In genomic region chr1:195238313-195238712, GRCh38 we compare ENCODE assay signal across 17 cellular contexts.
DNase-seq lines count a peak whose midpoint lies in the region; ATAC-seq and TF ChIP-seq lines count a peak whose summit lies in the region.
"Had no signal": no experiment of that assay in that cellular context is flagged by ENCODE, and none has a peak within 500 bp of the region (broad histone marks: within the 10 kb centered on the region; RNA-seq: fewer than 3 reads in every experiment).

No MANE protein-coding gene starts in this region.

- H3K18ac ChIP-seq in IMR-90 (ENCODE audit: low read depth, low read length) = no peak overlapping the region
- H3K18ac ChIP-seq in neuronal stem cell (ENCODE audit: low read length) = peak overlapping the region; percentile 27

- no peaks in the 10 kb centered on the region for H3K9me2 ChIP-seq in Karpas-422 (replicated peaks; ENCODE audit: insufficient read depth, low read length)

- no peaks in the 10 kb centered on the region for H3K36me3 Mint-ChIP-seq in stimulated activated memory B cell treated with anti-CD40 and anti-IgM and Interleukin-4, amounts not matched to agents 10 μg/mL and 1 μg/mL and 100 μg/mL, for 72 hours
- H3K36me3 Mint-ChIP-seq in type B pancreatic cell = no peaks in the 10 kb centered on the region
- H3K36me3 Mint-ChIP-seq: CD4-positive, alpha-beta memory T cell had no signal

- H3K56ac ChIP-seq in IMR-90 (ENCODE audit: extremely low read depth, insufficient read depth, low read length) = no peak overlapping the region

- H2BK120ac ChIP-seq in IMR-90 (ENCODE audit: low read depth, low read length) (no peak overlapping the region), neuronal stem cell (ENCODE audit: low read depth, low read length) (no peak overlapping the region)

- H3K4me2 ChIP-seq in IMR-90 (ENCODE audit: low read depth, low read length) (no peak overlapping the region), neuronal stem cell (ENCODE audit: insufficient read depth, low read length, poor library complexity, severe bottlenecking) (no peak overlapping the region), Karpas-422 (ENCODE audit: low read depth, low read length, poor library complexity, severe bottlenecking) (no peak overlapping the region)

- TF ChIP-seq CTCF in IMR-90 (conservative IDR thresholded peaks at IDR 0.05; ENCODE audit: low read depth, low read length) (no peak), type B pancreatic cell (conservative IDR thresholded peaks at IDR 0.05) (no peak)

- no peaks in the 10 kb centered on the region for H3K27me3 ChIP-seq in IMR-90 (ENCODE audit: control insufficient read depth, insufficient read depth, low read length)
- no peaks in the 10 kb centered on the region for H3K27me3 ChIP-seq in neuronal stem cell (ENCODE audit: control insufficient read depth in 3 of 3, insufficient read depth in 3 of 3, low read depth in 1 of 3, low read length in 3 of 3)
- no peaks in the 10 kb centered on the region for H3K27me3 ChIP-seq in Karpas-422 (ENCODE audit: low read length)

- intact Hi-C loops in IMR-90 (cut with micrococcal nuclease) = no loop called here

- H4K8ac ChIP-seq in IMR-90 (ENCODE audit: low read depth in 2 of 2, low read length in 2 of 2) = no peak overlapping the region
- peak overlapping the region; percentile 86 for H4K8ac ChIP-seq in neuronal stem cell (ENCODE audit: low read depth, low read length)

- H2AK5ac ChIP-seq in IMR-90 (ENCODE audit: low read depth, low read length) = no peak overlapping the region
- H2AK5ac ChIP-seq in neuronal stem cell (ENCODE audit: low read depth, low read length) = peak overlapping the region; percentile 75

- H2BK20ac ChIP-seq in IMR-90 (ENCODE audit: low read depth, low read length) = no peak overlapping the region

- CTCF ChIA-PET in IMR-90 (lab: Yijun Ruan, JAX) = no interaction called here

- no peak overlapping the region for H3K4me3 Mint-ChIP-seq in stimulated activated memory B cell treated with anti-CD40 and anti-IgM and Interleukin-4, amounts not matched to agents 10 μg/mL and 1 μg/mL and 100 μg/mL, for 72 hours
- no peak overlapping the region for H3K4me3 Mint-ChIP-seq in type B pancreatic cell
- H3K4me3 Mint-ChIP-seq: CD4-positive, alpha-beta memory T cell had no signal

- in situ Hi-C loops in IMR-90 (cut with MboI; ENCODE audit: low sequenced_read_pairs) = no loop called here

- H3K36me3 ChIP-seq in IMR-90 (ENCODE audit: control insufficient read depth, insufficient read depth, low read length) = no peaks in the 10 kb centered on the region
- H3K36me3 ChIP-seq in neuronal stem cell (replicated peaks in 1 of 2; ENCODE audit: control insufficient read depth in 2 of 2, insufficient read depth in 2 of 2, low read length in 2 of 2) = no peaks in the 10 kb centered on the region
- H3K36me3 ChIP-seq in Karpas-422 (ENCODE audit: insufficient read depth, low read length) = no peaks in the 10 kb centered on the region
- H3K36me3 ChIP-seq: HAP-1 had no signal

- no peak overlapping the region for H2BK5ac ChIP-seq in IMR-90 (ENCODE audit: low read depth, low read length, poor library complexity, severe bottlenecking)
- no peak overlapping the region for H2BK5ac ChIP-seq in neuronal stem cell (ENCODE audit: low read length)

- no peaks in the 10 kb centered on the region for H3K27me3 Mint-ChIP-seq in stimulated activated memory B cell treated with anti-CD40 and anti-IgM and Interleukin-4, amounts not matched to agents 10 μg/mL and 1 μg/mL and 100 μg/mL, for 72 hours
- no peaks in the 10 kb centered on the region for H3K27me3 Mint-ChIP-seq in type B pancreatic cell
- H3K27me3 Mint-ChIP-seq: CD4-positive, alpha-beta memory T cell had no signal

- H4K91ac ChIP-seq in IMR-90 (ENCODE audit: insufficient read depth, low read depth, low read length) (no peak overlapping the region), neuronal stem cell (ENCODE audit: low read depth, low read length, poor library complexity) (no peak overlapping the region)

- H3K14ac ChIP-seq in IMR-90 (replicated peaks; ENCODE audit: low read depth, low read length) (no peak overlapping the region), neuronal stem cell (ENCODE audit: low read length) (peak overlapping the region; percentile 94)

- ATAC-seq in IMR-90 (ENCODE audit: low read depth) = no peak
- peak; percentile 51 for ATAC-seq in stimulated activated memory B cell treated with anti-CD40 and anti-IgM and Interleukin-4, amounts not matched to agents 10 μg/mL and 1 μg/mL and 100 μg/mL, for 72 hours
- no peak for ATAC-seq in GM18873 (IDR thresholded peaks at IDR 0.05; ENCODE audit: low FRiP score, unreplicated experiment)
- ATAC-seq: HepG2 had no signal

- no peak overlapping the region for H3K27ac Mint-ChIP-seq in stimulated activated memory B cell treated with anti-CD40 and anti-IgM and Interleukin-4, amounts not matched to agents 10 μg/mL and 1 μg/mL and 100 μg/mL, for 72 hours
- H3K27ac Mint-ChIP-seq in type B pancreatic cell = no peak overlapping the region
- H3K27ac Mint-ChIP-seq: CD4-positive, alpha-beta memory T cell had no signal

- no peaks in the 10 kb centered on the region for H3K79me1 ChIP-seq in IMR-90 (ENCODE audit: low read depth in 1 of 2, low read length in 2 of 2)
- no peaks in the 10 kb centered on the region for H3K79me1 ChIP-seq in neuronal stem cell (ENCODE audit: low read depth, low read length)

- dilution Hi-C loops in IMR-90 (cut with HindIII; ENCODE audit: low sequenced_read_pairs, unreplicated experiment) = no loop called here

- no peak overlapping the region for H2AK9ac ChIP-seq in IMR-90 (replicated peaks; ENCODE audit: low read depth, low read length, poor library complexity)

- H3K9me1 ChIP-seq in IMR-90 (ENCODE audit: insufficient read depth, low read length) = no peaks in the 10 kb centered on the region

- H3K4me1 ChIP-seq in IMR-90 (ENCODE audit: control insufficient read depth, insufficient read depth, low read length) (no peaks in the 10 kb centered on the region), neuronal stem cell (ENCODE audit: control insufficient read depth in 2 of 2, insufficient read depth in 1 of 2, low read depth in 1 of 2, low read length in 2 of 2) (no peaks in the 10 kb centered on the region), Karpas-422 (ENCODE audit: low read length) (no peaks in the 10 kb centered on the region)
- H3K4me1 ChIP-seq: HAP-1 had no signal

- no peak overlapping the region for H2BK12ac ChIP-seq in neuronal stem cell (ENCODE audit: low read length)

- POLR2A ChIA-PET in IMR-90 (lab: Charles Lee; ENCODE audit: unreplicated experiment) = no interaction called here

- TF ChIP-seq POLR2A in IMR-90 (IDR thresholded peaks at IDR 0.05; ENCODE audit: low read depth, low read length) = no peak

- no TSS peak for BruUV-seq in IMR-90 (replicated peaks; lab: Mats Ljungman, UMichigan)

- H2AFZ ChIP-seq in IMR-90 (replicated peaks; ENCODE audit: low read length, poor library complexity) (peak overlapping the region; percentile 49), neuronal stem cell (ENCODE audit: low read length) (no peak overlapping the region), Karpas-422 (ENCODE audit: low read length) (no peak overlapping the region)

- DNase-seq in IMR-90 (no peak), UCSD-AML1 (lab: John Stamatoyannopoulos, UW; ENCODE audit: unreplicated experiment) (peak; percentile 3), neuronal stem cell (ENCODE audit: low spot score) (no peak), Karpas-422 (no peak), NOMO-1 treated with DMSO at 0.1 percent for 48 hours (lab: John Stamatoyannopoulos, UW; ENCODE audit: unreplicated experiment) (no peak), type B pancreatic cell (ENCODE audit: extremely low spot score, unreplicated experiment) (no peak)
- DNase-seq: ACHN; AML-193; CD4-positive, alpha-beta memory T cell; DMS153; DMS79; GDM1 had no signal

- H3K4me1 Mint-ChIP-seq in stimulated activated memory B cell treated with anti-CD40 and anti-IgM and Interleukin-4, amounts not matched to agents 10 μg/mL and 1 μg/mL and 100 μg/mL, for 72 hours = no peaks in the 10 kb centered on the region
- no peaks in the 10 kb centered on the region for H3K4me1 Mint-ChIP-seq in type B pancreatic cell (ENCODE audit: unreplicated experiment)
- H3K4me1 Mint-ChIP-seq: CD4-positive, alpha-beta memory T cell had no signal

- H3K79me2 ChIP-seq in Karpas-422 (ENCODE audit: low read length) = no peaks in the 10 kb centered on the region

- no peak overlapping the region for H3K9ac ChIP-seq in IMR-90 (ENCODE audit: low read depth, low read length)
- H3K9ac ChIP-seq in neuronal stem cell (ENCODE audit: low read depth, low read length, poor library complexity) = no peak overlapping the region
- H3K9ac ChIP-seq in Karpas-422 (ENCODE audit: low read length) = no peak overlapping the region

- H3K9me3 ChIP-seq in IMR-90 (ENCODE audit: control insufficient read depth, insufficient read depth, low read length) = peaks cover 9% of the 10 kb centered on the region
- peaks cover 0 to 12% of the 10 kb centered on the region in 2 donors for H3K9me3 ChIP-seq in neuronal stem cell (replicated peaks in 1 of 2; ENCODE audit: control insufficient read depth in 2 of 2, insufficient read depth in 1 of 2, low read depth in 1 of 2, low read length in 2 of 2)
- peaks cover 29% of the 10 kb centered on the region for H3K9me3 ChIP-seq in Karpas-422 (ENCODE audit: low read length)
- H3K9me3 ChIP-seq: HAP-1 had no signal

- H4K20me1 ChIP-seq in IMR-90 (ENCODE audit: insufficient read depth, low read length) (no peaks in the 10 kb centered on the region), Karpas-422 (ENCODE audit: insufficient read depth, low read depth, low read length) (no peaks in the 10 kb centered on the region)

- H3K4ac ChIP-seq in IMR-90 (ENCODE audit: low read depth, low read length) (no peak overlapping the region), neuronal stem cell (ENCODE audit: low read length) (no peak overlapping the region)

- H3K4me3 ChIP-seq in IMR-90 (ENCODE audit: insufficient read depth, low read depth, low read length) = no peak overlapping the region
- H3K4me3 ChIP-seq in neuronal stem cell (ENCODE audit: low read length in 2 of 2) = peak overlapping the region in 1 of 2 donors; percentile 30
- no peak overlapping the region for H3K4me3 ChIP-seq in Karpas-422 (ENCODE audit: low read length)
- H3K4me3 ChIP-seq: HAP-1 had no signal

- TF ChIP-seq RAD21 in IMR-90 (IDR thresholded peaks at IDR 0.05; ENCODE audit: low read length) = no peak

- no CpG with 5 or more reads among the region's 7 CpGs for WGBS in IMR-90 (ENCODE audit: extremely low coverage in 2 of 2, insufficient read length in 1 of 2), 2 experiments
- WGBS in neuronal stem cell (ENCODE audit: extremely low coverage in 2 of 2, insufficient read length in 2 of 2, insufficient replicate concordance in 1 of 2), 2 donors = no CpG with 5 or more reads among the region's 7 CpGs

- no peak overlapping the region for H2BK15ac ChIP-seq in IMR-90 (ENCODE audit: low read depth, low read length)
- no peak overlapping the region for H2BK15ac ChIP-seq in neuronal stem cell (ENCODE audit: low read length)

- H3K23ac ChIP-seq in IMR-90 (ENCODE audit: low read depth, low read length) (no peak overlapping the region), neuronal stem cell (ENCODE audit: low read depth, low read length, poor library complexity) (no peak overlapping the region)

- H4K5ac ChIP-seq in IMR-90 (ENCODE audit: low read depth, low read length) = no peak overlapping the region

- H3K9me3 Mint-ChIP-seq in stimulated activated memory B cell treated with anti-CD40 and anti-IgM and Interleukin-4, amounts not matched to agents 10 μg/mL and 1 μg/mL and 100 μg/mL, for 72 hours = peaks cover 5% of the 10 kb centered on the region
- H3K9me3 Mint-ChIP-seq in type B pancreatic cell = peaks cover 3% of the 10 kb centered on the region

- H3K27ac ChIP-seq in IMR-90 (ENCODE audit: insufficient read depth, low read length) (no peak overlapping the region), neuronal stem cell (replicated peaks; ENCODE audit: low read length) (no peak overlapping the region), Karpas-422 (ENCODE audit: low read length) (no peak overlapping the region)
- H3K27ac ChIP-seq: C4-2B had no signal
